ENCODE assay signal across 14 cellular contexts in genomic region chr1:215569987-215570824, GRCh38. TPM values are rescaled to one million over a fixed set of nuclear protein-coding genes. Genes with fewer than 3 reads are reported as not detected.
DNase-seq lines count a peak whose midpoint lies in the region; ATAC-seq, FAIRE-seq and TF ChIP-seq lines count a peak whose summit lies in the region.
"Had no signal": no experiment of that assay in that cellular context is flagged by ENCODE, and none has a peak within 500 bp of the region (broad histone marks: within the 10 kb centered on the region; RNA-seq: fewer than 3 reads in every experiment).

No MANE protein-coding gene starts in this region.

- TF ChIP-seq EP300 in A549 (IDR thresholded peaks at IDR 0.05): no peak

- H3K4me3 ChIP-seq in A549: peak overlapping the region; percentile 78; the same call in 2 of the 3 replicates

- no peak for DNase-seq in A549 (ENCODE audit: low read depth in 1 of 2, low spot score in 1 of 2)
- peak; percentile 64 for DNase-seq in HCEC 1CT
- DNase-seq in amniotic epithelial cell (ENCODE audit: low read depth): peak; percentile 15
- DNase-seq in kidney tubule cell (ENCODE audit: low spot score): peak; percentile 10
- DNase-seq in SK-N-DZ (ENCODE audit: low spot score): no peak
- DNase-seq in dedifferentiated amniotic fluid mesenchymal stem cell (ENCODE audit: extremely low spot score): no peak
- no peak for DNase-seq in T-helper 9 cell
- DNase-seq: activated T-cell treated with anti-CD3 and anti-CD28 coated beads, Interleukin-2, amount 50 U/mL, for 4 hours; NCI-H1694 treated with DMSO at 0.1 percent for 48 hours; stimulated activated CD4-positive, alpha-beta T cell treated with anti-CD3 and anti-CD28 coated beads, Interleukin-12 subunit alpha, Interleukin-12 subunit beta, amount 100 ng/mL, for 4 hours; stimulated activated naive CD4-positive, alpha-beta T cell treated with Interleukin-2 at 50 U/mL for 16 hours; SW 1271 had no signal

- no peak for TF ChIP-seq RAD21 in A549 (conservative IDR thresholded peaks at IDR 0.05 in 1 of 2, IDR thresholded peaks at IDR 0.05 in 1 of 2)

- FAIRE-seq in A549 (lab: Jason Lieb, UNC): no peak

- H3K27ac ChIP-seq in A549: peak overlapping the region; percentile 10 to 16; a peak in 1 of 6 replicates

- peak overlapping the region; percentile 95 for H3K4me2 ChIP-seq in A549

- POLR2A ChIA-PET in A549 (lab: Yijun Ruan, JAX): interaction anchor here (0.7 kb wide), 1 partner anchor 41 kb away, joined by 6 read pairs; no protein-coding TSS in a partner anchor

- 40% methylated on average over 3 of the region's 3 CpGs for WGBS in A549 (ENCODE audit: missing lambda C conversion rate)

- H3K9me3 ChIP-seq in A549: no peaks in the 10 kb centered on the region

- CTCF ChIA-PET in A549 (lab: Yijun Ruan, JAX): interaction anchor here (0.6 to 0.7 kb wide), 3 partner anchors 112 to 883 kb away, joined by 3 read pairs; no protein-coding TSS in a partner anchor

- no peak for TF ChIP-seq POLR2A in A549 (IDR thresholded peaks at IDR 0.05; ENCODE audit: low read length)

- no peak for TF ChIP-seq CTCF in A549 (IDR thresholded peaks at IDR 0.05)

- ATAC-seq in A549 (no peak), HG03045 (IDR thresholded peaks at IDR 0.05; ENCODE audit: unreplicated experiment) (no peak)
- ATAC-seq: activated T-cell treated with anti-CD3 and anti-CD28 coated beads, Interleukin-2, amount 50 U/mL, for 4 hours; left lobe of liver had no signal

- peaks cover 39% of the 10 kb centered on the region for H3K4me1 ChIP-seq in A549

TF ChIP-seq in A549, 52 proteins besides CTCF, POLR2A, EP300 and RAD21:
- TF ChIP-seq GATA3 (IDR thresholded peaks at IDR 0.05; ENCODE audit: borderline replicate concordance) (no peak), CBX2 (IDR thresholded peaks at IDR 0.05; ENCODE audit: borderline replicate concordance, low read depth) (no peak), HOXB5 (CRISPR knock-in tag; IDR thresholded peaks at IDR 0.05) (no peak), NFE2L2 (conservative IDR thresholded peaks at IDR 0.05; ENCODE audit: low read length) (no peak), KDM5A (IDR thresholded peaks at IDR 0.05) (no peak), HDAC2 (IDR thresholded peaks at IDR 0.05) (no peak), RFX5 (IDR thresholded peaks at IDR 0.05) (no peak), RNF2 (IDR thresholded peaks at IDR 0.05; ENCODE audit: borderline replicate concordance, low read depth) (no peak), RCOR1 (IDR thresholded peaks at IDR 0.05; ENCODE audit: low read depth, low read length) (no peak), POLR2AphosphoS2 (conservative IDR thresholded peaks at IDR 0.05; ENCODE audit: low read length) (no peak), E2F6 (IDR thresholded peaks at IDR 0.05; ENCODE audit: borderline replicate concordance, low read depth) (no peak), MYC (IDR thresholded peaks at IDR 0.05; ENCODE audit: borderline replicate concordance, low read length) (no peak), FOSB (CRISPR knock-in tag; IDR thresholded peaks at IDR 0.05) (no peak), KDM1A (IDR thresholded peaks at IDR 0.05; ENCODE audit: low read depth) (no peak), MAZ (IDR thresholded peaks at IDR 0.05; ENCODE audit: borderline replicate concordance, low read depth, low read length) (no peak), MAFK (IDR thresholded peaks at IDR 0.05; ENCODE audit: partially characterized antibody) (no peak)
- TF ChIP-seq, protein P1, sequence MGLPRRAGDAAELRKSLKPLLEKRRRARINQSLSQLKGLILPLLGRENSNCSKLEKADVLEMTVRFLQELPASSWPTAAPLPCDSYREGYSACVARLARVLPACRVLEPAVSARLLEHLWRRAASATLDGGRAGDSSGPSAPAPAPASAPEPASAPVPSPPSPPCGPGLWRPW (IDR thresholded peaks at IDR 0.05): no peak

RNA-seq across cellular contexts. Expression of gene KCTD3, which starts 3.1 kb away (rescaled TPM):
- polyA plus RNA-seq in A549 (2011; rRNA removed) (69.4 and 78.9 TPM in 2 replicates), A549 (2017; fragmentation: RNase III; extraction: RNeasy Plus Mini Kit Qiagen cat#74134 plus additional on column Dnase treatment) (30.8 to 33.0 TPM (median 32.7 TPM) in 3 replicates)
- 25.2 and 29.9 TPM in 2 replicates for polyA plus RNA-seq in A549 (2012; cell fraction: cytosol; rRNA removed)
- polyA plus RNA-seq in A549 (2012; cell fraction: nucleus; rRNA removed): 19.0 and 19.8 TPM in 2 replicates
- 56.7 and 76.1 TPM in 2 replicates for polyA minus RNA-seq in A549 (2011; rRNA and poly(A)+ RNA removed)
- polyA plus RNA-seq in SK-N-DZ (2014; cell fraction: cytosol; rRNA removed): 57.9 and 75.0 TPM in 2 replicates
- 85.6 and 90.8 TPM in 2 replicates for polyA plus RNA-seq in SK-N-DZ (2014; cell fraction: nucleus; rRNA removed)

Comparison
In these comparisons a context has a peak if more than half of its experiments do, and no peak if none do; other contexts are left out.
1. DNase-seq: peak in HCEC 1CT (single experiment), amniotic epithelial cell (single experiment) and kidney tubule cell (single experiment); none in A549 (0 of 2), SK-N-DZ (single experiment), dedifferentiated amniotic fluid mesenchymal stem cell (single experiment) and T-helper 9 cell (single experiment).